Comparison of ENCODE assay signal across 11 cellular contexts in the genomic region with DNA sequence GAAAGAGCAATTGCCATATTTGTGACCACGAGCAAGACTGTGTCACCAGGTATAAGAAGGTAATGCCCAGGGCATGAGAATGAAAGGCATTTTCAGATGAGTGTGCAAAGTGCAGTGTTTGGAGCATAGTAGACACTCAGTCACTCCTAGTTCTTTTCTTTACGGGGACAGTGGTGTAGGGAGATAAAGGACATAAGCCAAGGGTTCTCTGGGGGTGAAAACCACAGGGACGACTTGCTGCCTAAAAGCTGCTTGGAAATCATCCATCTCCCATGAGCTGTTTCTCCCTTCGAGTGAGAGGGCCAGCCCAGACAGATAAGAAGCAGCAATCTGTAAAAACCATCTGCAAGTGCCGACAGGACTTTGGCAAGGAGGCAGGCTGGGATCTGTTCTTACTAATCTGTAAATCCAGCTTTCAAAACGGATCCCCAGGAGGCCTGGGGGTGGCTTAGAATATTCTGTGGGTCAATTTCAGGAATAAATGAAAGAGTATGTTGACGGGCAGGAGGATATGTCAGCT.
DNase-seq lines count a peak whose midpoint lies in the region; ATAC-seq, FAIRE-seq and TF ChIP-seq lines count a peak whose summit lies in the region.
"Had no signal": no experiment of that assay in that cellular context is flagged by ENCODE, and none has a peak within 500 bp of the region (broad histone marks: within the 10 kb centered on the region; RNA-seq: fewer than 3 reads in every experiment).

No MANE protein-coding gene starts in this region.

- no peak overlapping the region for H3K4me3 ChIP-seq in CD8-positive, alpha-beta memory T cell (ENCODE audit: low read length)
- no peak overlapping the region for H3K4me3 ChIP-seq in cardiac fibroblast (replicated peaks in 1 of 2; ENCODE audit: low read depth in 2 of 2, low read length in 2 of 2)
- H3K4me3 ChIP-seq in kidney (ENCODE audit: low read length in 2 of 2), result no peak overlapping the region
- H3K4me3 ChIP-seq: lung, tibial artery had no signal

- no peaks in the 10 kb centered on the region for H3K9me3 ChIP-seq in CD8-positive, alpha-beta memory T cell (ENCODE audit: low read length)
- H3K9me3 ChIP-seq in kidney (ENCODE audit: control insufficient read depth in 1 of 2, low read length in 2 of 2), result no peaks in the 10 kb centered on the region

- no peaks in the 10 kb centered on the region for H3K27me3 ChIP-seq in CD8-positive, alpha-beta memory T cell (ENCODE audit: insufficient read depth, low read length, poor library complexity, severe bottlenecking)
- H3K27me3 ChIP-seq: tibial artery had no signal

- no peak overlapping the region for H3K27ac Mint-ChIP-seq in CD8-positive, alpha-beta memory T cell

- no peaks in the 10 kb centered on the region for H3K36me3 ChIP-seq in CD8-positive, alpha-beta memory T cell (ENCODE audit: insufficient read depth, low read length)
- H3K36me3 ChIP-seq in kidney (ENCODE audit: control insufficient read depth in 1 of 2, insufficient read depth in 2 of 2, low read length in 2 of 2), result no peaks in the 10 kb centered on the region
- H3K36me3 ChIP-seq: tibial artery had no signal

- TF ChIP-seq CTCF in cardiac fibroblast (IDR thresholded peaks at IDR 0.05; ENCODE audit: low read depth, low read length), result no peak
- TF ChIP-seq CTCF in kidney (IDR thresholded peaks at IDR 0.05; ENCODE audit: borderline replicate concordance, extremely low read depth, insufficient read depth), result no peak

- intact Hi-C loops in kidney (cut with DNase I), result no loop called here

- peaks cover 14 to 15% of the 10 kb centered on the region in 2 donors for H3K27me3 Mint-ChIP-seq in CD8-positive, alpha-beta memory T cell

- CTCF ChIA-PET in CD8-positive, alpha-beta memory T cell (lab: Charles Lee), result no interaction called here

- peaks cover 2 to 17% (median 12%) of the 10 kb centered on the region in 5 donors for H3K9me3 Mint-ChIP-seq in CD8-positive, alpha-beta memory T cell

- no peak overlapping the region for H3K4me3 Mint-ChIP-seq in CD8-positive, alpha-beta memory T cell

- POLR2A ChIA-PET in CD8-positive, alpha-beta memory T cell (lab: Charles Lee), result no interaction called here

- H3K4me1 ChIP-seq in CD8-positive, alpha-beta memory T cell (ENCODE audit: insufficient read depth, low read length), result no peaks in the 10 kb centered on the region
- H3K4me1 ChIP-seq in kidney (ENCODE audit: control insufficient read depth in 1 of 2, insufficient read depth in 1 of 2, low read depth in 1 of 2, low read length in 2 of 2), result peaks cover 0 to 8% of the 10 kb centered on the region in 2 donors

- H3K4me1 Mint-ChIP-seq in CD8-positive, alpha-beta memory T cell, result no peaks in the 10 kb centered on the region

- no peak for FAIRE-seq in kidney (lab: Jason Lieb, UNC)

- no peak for ATAC-seq in GM19467 (IDR thresholded peaks at IDR 0.05; ENCODE audit: unreplicated experiment)
- ATAC-seq in GM21529 (IDR thresholded peaks at IDR 0.05; ENCODE audit: unreplicated experiment), result no peak

- peaks cover 0 to 13% (median 0%) of the 10 kb centered on the region in 3 donors for H3K36me3 Mint-ChIP-seq in CD8-positive, alpha-beta memory T cell

- H3K27ac ChIP-seq in CD8-positive, alpha-beta memory T cell (ENCODE audit: low read depth, low read length), result peak overlapping the region; percentile 20
- no peak overlapping the region for H3K27ac ChIP-seq in kidney (ENCODE audit: low read depth in 2 of 2, low read length in 2 of 2)
- H3K27ac ChIP-seq: tibial artery had no signal

- H3K9ac ChIP-seq in kidney (ENCODE audit: low read length in 2 of 2), result no peak overlapping the region

- DNase-seq in CD8-positive, alpha-beta memory T cell, result no peak
- DNase-seq in NCI-H2171 treated with DMSO at 0.1 percent for 48 hours (lab: John Stamatoyannopoulos, UW) (peak; percentile 76), cardiac fibroblast (ENCODE audit: low read depth in 2 of 2) (peak; percentile 43 to 82), kidney (peak; percentile 78)
- DNase-seq in activated CD4-positive, alpha-beta T cell treated with anti-CD3 and anti-CD28 coated beads for 1 hour, result no peak
- no peak for DNase-seq in stimulated activated naive CD4-positive, alpha-beta T cell treated with Interleukin-2 at 50 U/mL for 16 hours (lab: John Stamatoyannopoulos, UW)
- DNase-seq: NCI-H526 had no signal

Comparison
In these comparisons a context has a peak if more than half of its experiments do, and no peak if none do; other contexts are left out.
1. DNase-seq: peak in NCI-H2171 treated with DMSO at 0.1 percent for 48 hours (single experiment), cardiac fibroblast (2 of 2) and kidney (single experiment); none in CD8-positive, alpha-beta memory T cell (0 of 5), activated CD4-positive, alpha-beta T cell treated with anti-CD3 and anti-CD28 coated beads for 1 hour (single experiment) and stimulated activated naive CD4-positive, alpha-beta T cell treated with Interleukin-2 at 50 U/mL for 16 hours (single experiment).